Comparison of ENCODE assay signal across 7 cellular contexts in the genomic region with DNA sequence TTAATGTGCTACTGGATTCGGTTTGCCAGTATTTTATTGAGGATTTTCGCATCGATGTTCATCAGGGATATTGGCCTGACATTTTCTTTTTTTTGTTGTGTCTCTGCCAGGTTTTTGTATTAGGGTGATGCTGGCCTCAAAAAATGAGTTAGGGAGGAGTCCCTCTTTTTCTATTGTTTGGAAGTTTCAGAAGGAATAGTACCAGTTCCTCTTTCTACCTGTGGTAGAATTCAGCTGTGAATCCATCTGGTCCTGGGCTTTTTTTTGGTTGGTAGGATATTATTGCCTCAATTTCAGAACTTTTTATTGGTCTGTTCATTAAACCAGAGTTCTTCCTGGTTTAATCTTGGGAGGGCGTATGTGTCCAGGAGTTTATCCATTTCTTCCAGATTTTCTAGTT. TPM values are rescaled to one million over a fixed set of nuclear protein-coding genes. Genes with fewer than 3 reads are reported as not detected.
A peak's percentile ranks its signal among the peaks of the same experiment; 100 is the strongest.
DNase-seq lines count a peak whose midpoint lies in the region; ATAC-seq, FAIRE-seq and TF ChIP-seq lines count a peak whose summit lies in the region.
"Not testable (repeated sequence)": the region's sequence is repeated elsewhere in the genome, so short reads cannot be mapped to it uniquely, and the experiment has no call there.

No MANE protein-coding gene starts in this region.

- H3K4me1 Mint-ChIP-seq in CD8-positive, alpha-beta T cell (ENCODE audit: low read depth), result peaks cover 90% of the 10 kb centered on the region
- peaks cover 95% of the 10 kb centered on the region for H3K4me1 Mint-ChIP-seq in activated B cell treated with CpG ODN at 0.5 μM for 24 hours
- H3K4me1 Mint-ChIP-seq in activated T-helper 17 cell treated with anti-CD3 and anti-CD28 coated beads, Interleukin-2, amount 50 U/mL, for 72 hours, result peaks cover 64% of the 10 kb centered on the region
- peaks cover 71 to 92% (median 88%) of the 10 kb centered on the region in 3 donors for H3K4me1 Mint-ChIP-seq in naive B cell
- peaks cover 66 to 88% of the 10 kb centered on the region in 2 donors for H3K4me1 Mint-ChIP-seq in stimulated activated naive B cell treated with anti-CD40 and anti-IgM and Interleukin-4, amounts not matched to agents 10 μg/mL and 1 μg/mL and 100 μg/mL, for 72 hours

- whole genome bisulfite sequencing in GM12878 (ENCODE audit: insufficient coverage, insufficient replicate concordance, low lambda C conversion rate, missing lambda C conversion rate), result 99% methylated on average over 4 of the region's 4 CpGs

- not testable (repeated sequence) for H3K27me3 Mint-ChIP-seq in CD8-positive, alpha-beta T cell (ENCODE audit: low read depth); activated B cell treated with CpG ODN at 0.5 μM for 24 hours; activated T-helper 17 cell treated with anti-CD3 and anti-CD28 coated beads, Interleukin-2, amount 50 U/mL, for 72 hours; naive B cell; stimulated activated naive B cell treated with anti-CD40 and anti-IgM and Interleukin-4, amounts not matched to agents 10 μg/mL and 1 μg/mL and 100 μg/mL, for 72 hours

- peaks cover 53% of the 10 kb centered on the region for H4K20me1 ChIP-seq in Loucy (ENCODE audit: insufficient read depth, low read length, poor library complexity, severe bottlenecking)
- H4K20me1 ChIP-seq in GM12878 (ENCODE audit: control insufficient read depth, insufficient read depth), result not testable (repeated sequence)

- POLR2A ChIA-PET in CD8-positive, alpha-beta T cell (lab: Charles Lee), result interaction anchor here (0.7 to 3.9 kb wide), 3 partner anchors 7 to 17 kb away, joined by 3 to 24 read pairs (median 3); a partner anchor contains a TSS
- POLR2A ChIA-PET in activated B cell treated with CpG ODN at 0.5 μM for 24 hours (lab: Charles Lee); GM12878 (lab: Charles Lee): not testable (repeated sequence)

- SMC1A ChIA-PET in GM12878 (lab: Charles Lee; ENCODE audit: uncharacterized antibody, unreplicated experiment), result interaction anchor here (0.6 kb wide), 1 partner anchor 273 kb away, joined by 3 read pairs; no protein-coding TSS in a partner anchor

- H3K4me2 ChIP-seq in Loucy (ENCODE audit: low read depth, low read length, poor library complexity, severe bottlenecking), result peak overlapping the region; percentile 55
- H3K4me2 ChIP-seq in GM12878 (ENCODE audit: control insufficient read depth, insufficient read depth), result not testable (repeated sequence)

- H3K36me3 ChIP-seq in CD8-positive, alpha-beta T cell (ENCODE audit: insufficient read depth, low read length); GM12878 (ENCODE audit: control insufficient read depth in 2 of 2, insufficient read depth in 2 of 2, low read length in 1 of 2): not testable (repeated sequence)
- peaks cover 23% of the 10 kb centered on the region; the same call in 1 of the 2 replicates for H3K36me3 ChIP-seq in Loucy (ENCODE audit: insufficient read depth, low read length)

- intact Hi-C loops in CD8-positive, alpha-beta T cell (cut with DNase I, micrococcal nuclease); activated B cell treated with CpG ODN at 0.5 μM for 24 hours (cut with micrococcal nuclease); GM12878 (cut with micrococcal nuclease; ENCODE audit: unreplicated experiment): not testable (repeated sequence)

- not testable (repeated sequence) for H3K9me2 ChIP-seq in Loucy (replicated peaks; ENCODE audit: low read depth, low read length)

- H3K4me3 Mint-ChIP-seq in CD8-positive, alpha-beta T cell, result peak overlapping the region; percentile 11
- H3K4me3 Mint-ChIP-seq in activated B cell treated with CpG ODN at 0.5 μM for 24 hours; stimulated activated naive B cell treated with anti-CD40 and anti-IgM and Interleukin-4, amounts not matched to agents 10 μg/mL and 1 μg/mL and 100 μg/mL, for 72 hours: not testable (repeated sequence)
- peak overlapping the region; percentile 42 for H3K4me3 Mint-ChIP-seq in activated T-helper 17 cell treated with anti-CD3 and anti-CD28 coated beads, Interleukin-2, amount 50 U/mL, for 72 hours
- peak overlapping the region in 6 of 8 donors; percentile 39 to 86 (median 78) for H3K4me3 Mint-ChIP-seq in naive B cell

- H3K9ac ChIP-seq in Loucy (ENCODE audit: low read depth, low read length, poor library complexity, severe bottlenecking); GM12878 (ENCODE audit: control insufficient read depth, insufficient read depth, low read length): not testable (repeated sequence)

- DNase-seq in CD8-positive, alpha-beta T cell; activated B cell treated with CpG ODN at 0.5 μM for 24 hours; GM12878 (ENCODE audit: low read depth, low spot score); naive B cell; stimulated activated naive B cell treated with anti-CD40 and anti-IgM and Interleukin-4, amounts not matched to agents 10 μg/mL and 1 μg/mL and 100 μg/mL, for 72 hours: not testable (repeated sequence)

- H3K9me3 ChIP-seq in CD8-positive, alpha-beta T cell (ENCODE audit: low read length); Loucy (ENCODE audit: insufficient read depth, low read depth, low read length); GM12878 (replicated peaks; ENCODE audit: control insufficient read depth, insufficient read depth, low read length): not testable (repeated sequence)

- H3F3A ChIP-seq in Loucy (ENCODE audit: low read depth), result not testable (repeated sequence)

- TF ChIP-seq EP300 in GM12878 (IDR thresholded peaks at IDR 0.05; ENCODE audit: borderline replicate concordance in 1 of 2, control insufficient read depth in 1 of 2, low read depth in 2 of 2, low read length in 2 of 2), result not testable (repeated sequence)

- peak overlapping the region; percentile 92 for H3K27ac Mint-ChIP-seq in CD8-positive, alpha-beta T cell
- H3K27ac Mint-ChIP-seq in activated B cell treated with CpG ODN at 0.5 μM for 24 hours, result peak overlapping the region; percentile 84
- H3K27ac Mint-ChIP-seq in activated T-helper 17 cell treated with anti-CD3 and anti-CD28 coated beads, Interleukin-2, amount 50 U/mL, for 72 hours, result not testable (repeated sequence)
- H3K27ac Mint-ChIP-seq in naive B cell, result peak overlapping the region in 5 of 6 donors; percentile 57 to 98 (median 90)
- H3K27ac Mint-ChIP-seq in stimulated activated naive B cell treated with anti-CD40 and anti-IgM and Interleukin-4, amounts not matched to agents 10 μg/mL and 1 μg/mL and 100 μg/mL, for 72 hours, result peak overlapping the region; percentile 79

- H3K27me3 ChIP-seq in CD8-positive, alpha-beta T cell (ENCODE audit: insufficient read depth, low read length); Loucy (ENCODE audit: insufficient read depth, low read length, poor library complexity, severe bottlenecking); GM12878 (replicated peaks in 1 of 2; ENCODE audit: control insufficient read depth in 2 of 2, insufficient read depth in 2 of 2, low read length in 1 of 2): not testable (repeated sequence)

- not testable (repeated sequence) for H3K27ac ChIP-seq in CD8-positive, alpha-beta T cell (ENCODE audit: low read depth, low read length); GM12878 (ENCODE audit: control insufficient read depth, insufficient read depth)

- ATAC-seq in CD8-positive, alpha-beta T cell; activated B cell treated with CpG ODN at 0.5 μM for 24 hours (ENCODE audit: low read depth); activated T-helper 17 cell treated with anti-CD3 and anti-CD28 coated beads, Interleukin-2, amount 50 U/mL, for 72 hours (replicated peaks); GM12878; naive B cell (ENCODE audit: low read depth in 2 of 2); stimulated activated naive B cell treated with anti-CD40 and anti-IgM and Interleukin-4, amounts not matched to agents 10 μg/mL and 1 μg/mL and 100 μg/mL, for 72 hours (replicated peaks): not testable (repeated sequence)

- peaks cover 59% of the 10 kb centered on the region for H3K36me3 Mint-ChIP-seq in CD8-positive, alpha-beta T cell
- H3K36me3 Mint-ChIP-seq in activated B cell treated with CpG ODN at 0.5 μM for 24 hours (ENCODE audit: low read depth) (peaks cover 60% of the 10 kb centered on the region), naive B cell (peaks cover 35 to 50% of the 10 kb centered on the region in 2 donors)
- H3K36me3 Mint-ChIP-seq in activated T-helper 17 cell treated with anti-CD3 and anti-CD28 coated beads, Interleukin-2, amount 50 U/mL, for 72 hours (ENCODE audit: low read depth), result peaks cover 80% of the 10 kb centered on the region
- peaks cover 47 to 69% of the 10 kb centered on the region in 2 donors for H3K36me3 Mint-ChIP-seq in stimulated activated naive B cell treated with anti-CD40 and anti-IgM and Interleukin-4, amounts not matched to agents 10 μg/mL and 1 μg/mL and 100 μg/mL, for 72 hours

- CTCF ChIA-PET in CD8-positive, alpha-beta T cell (lab: Charles Lee), result interaction anchor here (0.7 to 1.5 kb wide), 2 partner anchors 9 kb away, joined by 3 to 4 read pairs; no protein-coding TSS in a partner anchor
- CTCF ChIA-PET in activated B cell treated with CpG ODN at 0.5 μM for 24 hours (lab: Charles Lee), result not testable (repeated sequence)
- CTCF ChIA-PET in GM12878 (lab: Yijun Ruan, JAX), result interaction anchor here (1.0 to 1.5 kb wide), 4 partner anchors 9 to 400 kb away, joined by 3 read pairs; no protein-coding TSS in a partner anchor

- H3K9me3 Mint-ChIP-seq in CD8-positive, alpha-beta T cell; activated B cell treated with CpG ODN at 0.5 μM for 24 hours; activated T-helper 17 cell treated with anti-CD3 and anti-CD28 coated beads, Interleukin-2, amount 50 U/mL, for 72 hours; naive B cell; stimulated activated naive B cell treated with anti-CD40 and anti-IgM and Interleukin-4, amounts not matched to agents 10 μg/mL and 1 μg/mL and 100 μg/mL, for 72 hours: not testable (repeated sequence)

- not testable (repeated sequence) for BruUV-seq in GM12878 (replicated peaks; lab: Mats Ljungman, UMichigan)

- not testable (repeated sequence) for H3K4me3 ChIP-seq in CD8-positive, alpha-beta T cell (ENCODE audit: low read depth, low read length); GM12878
- H3K4me3 ChIP-seq in Loucy (ENCODE audit: low read length, poor library complexity, severe bottlenecking), result peak overlapping the region; percentile 51

- TF ChIP-seq POLR2A in GM12878 (IDR thresholded peaks at IDR 0.05; ENCODE audit: low read depth, low read length), result not testable (repeated sequence)

- RAD21 ChIA-PET in GM12878 (lab: Charles Lee; ENCODE audit: unreplicated experiment), result interaction anchor here (0.9 to 1.6 kb wide), 2 partner anchors 100 to 349 kb away, joined by 4 to 5 read pairs; a partner anchor contains a TSS

- H3K79me2 ChIP-seq in Loucy (ENCODE audit: insufficient read depth, low read length) (peaks cover 100% of the 10 kb centered on the region), GM12878 (ENCODE audit: control insufficient read depth, insufficient read depth, low read length) (peaks cover 61% of the 10 kb centered on the region)

- not testable (repeated sequence) for TF ChIP-seq RAD21 in GM12878 (IDR thresholded peaks at IDR 0.05; ENCODE audit: insufficient read depth, low read depth, low read length)

- TF ChIP-seq CTCF in CD8-positive, alpha-beta T cell (IDR thresholded peaks at IDR 0.05); Loucy (conservative IDR thresholded peaks at IDR 0.05; ENCODE audit: low read length); activated B cell treated with CpG ODN at 0.5 μM for 24 hours (IDR thresholded peaks at IDR 0.05); GM12878 (IDR thresholded peaks at IDR 0.05 in 2 of 3, conservative IDR thresholded peaks at IDR 0.05 in 1 of 3; ENCODE audit: control insufficient read depth in 2 of 3, extremely low read depth in 1 of 3, insufficient read depth in 1 of 3, low read depth in 3 of 3, low read length in 3 of 3): not testable (repeated sequence)

- H2AFZ ChIP-seq in Loucy (ENCODE audit: low read length); GM12878 (ENCODE audit: control insufficient read depth, low read depth, low read length): not testable (repeated sequence)

- in situ Hi-C loops in GM12878 (cut with MboI), result not testable (repeated sequence)

- peaks cover 55% of the 10 kb centered on the region for H3K4me1 ChIP-seq in CD8-positive, alpha-beta T cell (ENCODE audit: insufficient read depth, low read length)
- H3K4me1 ChIP-seq in Loucy (ENCODE audit: insufficient read depth, low read length, poor library complexity, severe bottlenecking), result peaks cover 36% of the 10 kb centered on the region
- peaks cover 12% of the 10 kb centered on the region for H3K4me1 ChIP-seq in GM12878 (ENCODE audit: control insufficient read depth, insufficient read depth, low read length)

- FAIRE-seq in GM12878 (lab: Jason Lieb, UNC), result not testable (repeated sequence)

RNA-seq across cellular contexts. Expression of a gene that starts 7.9 kb away (rescaled TPM):
- 10 to 100 TPM; 18.7 TPM for total RNA-seq in CD8-positive, alpha-beta T cell
- 32.6 and 34.3 TPM in 2 replicates for total RNA-seq in activated B cell treated with CpG ODN at 0.5 μM for 24 hours
- 10 to 100 TPM; 31.4 to 35.8 TPM for total RNA-seq in activated T-helper 17 cell treated with anti-CD3 and anti-CD28 coated beads, Interleukin-2, amount 50 U/mL, for 72 hours
- total RNA-seq in GM12878 (2013; cell fraction: nucleolus; rRNA removed), result 11.4 and 13.2 TPM in 2 replicates
- total RNA-seq in GM12878 (2014; rRNA removed), result 21.6 and 26.9 TPM in 2 replicates
- total RNA-seq in GM12878 (2014; rRNA removed; fragmentation: Illumina TruSeq; extraction: Trizol), result 25.0 and 25.7 TPM in 2 replicates
- 23.6 and 24.7 TPM in 2 replicates for total RNA-seq in GM12878 (2021)
- 3.9 TPM for polyA plus RNA-seq in GM12878 (2011; ENCODE audit: low read depth)
- polyA plus RNA-seq in GM12878 (2011; rRNA removed), result 28.2 and 42.5 TPM in 2 replicates
- 10.3 and 16.8 TPM in 2 replicates for polyA plus RNA-seq in GM12878 (2011; cell fraction: cytosol; rRNA removed)
- 8.5 and 12.0 TPM in 2 replicates for polyA plus RNA-seq in GM12878 (2011; cell fraction: nucleus; rRNA removed)
- 7.5 and 16.6 TPM in 2 replicates for polyA plus RNA-seq in GM12878 (2012)
- 33.5 and 42.4 TPM in 2 replicates for polyA plus RNA-seq in GM12878 (2014; fragmentation: Illumina TruSeq; extraction: Trizol)
- 10 to 100 TPM; 20.0 to 26.7 TPM for polyA plus RNA-seq in GM12878 (2014; fragmentation: Nextera tagmentation; extraction: Ambion mirVana)
- 15.9 and 20.4 TPM in 2 replicates for polyA plus RNA-seq in GM12878 (2014; rRNA removed)
- polyA plus RNA-seq in GM12878 (2016; fragmentation: Nextera tagmentation; extraction: Ambion mirVana), result 10 to 100 TPM; 67.4 to 69.4 TPM
- 6.1 and 9.8 TPM in 2 replicates for polyA minus RNA-seq in GM12878 (2011; rRNA and poly(A)+ RNA removed)
- 7.1 TPM in 2 replicates for polyA minus RNA-seq in GM12878 (2011; cell fraction: cytosol; rRNA and poly(A)+ RNA removed)
- 4.8 and 7.1 TPM in 2 replicates for polyA minus RNA-seq in GM12878 (2011; cell fraction: nucleus; rRNA and poly(A)+ RNA removed)
- 100 to 1,000 TPM; 154 to 228 (median 181) TPM for polyA plus RNA-seq in naive B cell (ENCODE audit: low read depth in 6 of 6)
